Comparison of ENCODE assay signal across 1 cellular context in the genomic region with DNA sequence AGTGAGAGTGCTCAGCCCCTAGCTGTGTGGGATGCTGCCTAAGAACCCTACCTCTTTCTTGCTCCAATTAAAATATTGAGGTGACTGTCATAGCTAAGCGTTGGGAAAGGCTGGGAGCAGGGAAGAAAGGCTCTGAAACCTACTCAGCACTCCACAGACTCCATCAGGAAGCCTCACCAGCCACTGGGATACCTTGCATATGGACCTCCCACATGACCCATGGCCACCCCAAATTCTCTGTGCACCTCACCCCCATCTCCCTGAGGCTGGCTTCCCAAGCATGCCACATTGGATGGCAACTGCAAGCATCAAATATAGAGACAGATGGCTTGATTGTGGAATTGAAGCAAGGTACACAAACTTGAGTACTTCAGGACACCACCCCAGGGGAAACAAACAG.
TF ChIP-seq lines count a peak whose summit lies in the region.

No MANE protein-coding gene starts in this region.

TF ChIP-seq in WTC11, 78 proteins besides CTCF, POLR2A, EP300 and RAD21 (continued from another document):
- TF ChIP-seq, protein P1, sequence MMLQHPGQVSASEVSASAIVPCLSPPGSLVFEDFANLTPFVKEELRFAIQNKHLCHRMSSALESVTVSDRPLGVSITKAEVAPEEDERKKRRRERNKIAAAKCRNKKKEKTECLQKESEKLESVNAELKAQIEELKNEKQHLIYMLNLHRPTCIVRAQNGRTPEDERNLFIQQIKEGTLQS (CRISPR knock-in tag; conservative IDR thresholded peaks at IDR 0.05): no peak
- no peak for TF ChIP-seq SOX15 (CRISPR knock-in tag; IDR thresholded peaks at IDR 0.05)
- TF ChIP-seq, protein P2, sequence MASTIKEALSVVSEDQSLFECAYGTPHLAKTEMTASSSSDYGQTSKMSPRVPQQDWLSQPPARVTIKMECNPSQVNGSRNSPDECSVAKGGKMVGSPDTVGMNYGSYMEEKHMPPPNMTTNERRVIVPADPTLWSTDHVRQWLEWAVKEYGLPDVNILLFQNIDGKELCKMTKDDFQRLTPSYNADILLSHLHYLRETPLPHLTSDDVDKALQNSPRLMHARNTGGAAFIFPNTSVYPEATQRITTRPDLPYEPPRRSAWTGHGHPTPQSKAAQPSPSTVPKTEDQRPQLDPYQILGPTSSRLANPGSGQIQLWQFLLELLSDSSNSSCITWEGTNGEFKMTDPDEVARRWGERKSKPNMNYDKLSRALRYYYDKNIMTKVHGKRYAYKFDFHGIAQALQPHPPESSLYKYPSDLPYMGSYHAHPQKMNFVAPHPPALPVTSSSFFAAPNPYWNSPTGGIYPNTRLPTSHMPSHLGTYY (CRISPR knock-in tag; IDR thresholded peaks at IDR 0.05): peak; percentile 78; the same call in 1 of the 2 replicates
- TF ChIP-seq AR (CRISPR knock-in tag; IDR thresholded peaks at IDR 0.05): peak; percentile 22; the same call in 1 of the 2 replicates
- 0 out of 2 replicates have a peak, but pooled peaks have one; percentile 42 for TF ChIP-seq NFATC4 (CRISPR knock-in tag; IDR thresholded peaks at IDR 0.05)
- no peak for TF ChIP-seq NR2C2 (CRISPR knock-in tag; IDR thresholded peaks at IDR 0.05)
- no peak for TF ChIP-seq ATF6 (CRISPR knock-in tag; IDR thresholded peaks at IDR 0.05)
- TF ChIP-seq, protein P3, sequence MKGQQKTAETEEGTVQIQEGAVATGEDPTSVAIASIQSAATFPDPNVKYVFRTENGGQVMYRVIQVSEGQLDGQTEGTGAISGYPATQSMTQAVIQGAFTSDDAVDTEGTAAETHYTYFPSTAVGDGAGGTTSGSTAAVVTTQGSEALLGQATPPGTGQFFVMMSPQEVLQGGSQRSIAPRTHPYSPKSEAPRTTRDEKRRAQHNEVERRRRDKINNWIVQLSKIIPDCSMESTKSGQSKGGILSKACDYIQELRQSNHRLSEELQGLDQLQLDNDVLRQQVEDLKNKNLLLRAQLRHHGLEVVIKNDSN (CRISPR knock-in tag; IDR thresholded peaks at IDR 0.05): no peak
- TF ChIP-seq EMX1 (CRISPR knock-in tag; IDR thresholded peaks at IDR 0.05): peak; percentile 80; the same call in 1 of the 2 replicates
- TF ChIP-seq, protein P4, sequence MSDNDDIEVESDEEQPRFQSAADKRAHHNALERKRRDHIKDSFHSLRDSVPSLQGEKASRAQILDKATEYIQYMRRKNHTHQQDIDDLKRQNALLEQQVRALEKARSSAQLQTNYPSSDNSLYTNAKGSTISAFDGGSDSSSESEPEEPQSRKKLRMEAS (CRISPR knock-in tag; IDR thresholded peaks at IDR 0.05): peak; percentile 67
- no peak for TF ChIP-seq FOXJ3 (CRISPR knock-in tag; IDR thresholded peaks at IDR 0.05; ENCODE audit: borderline replicate concordance)
